ENCODE assay signal across 29 cellular contexts in genomic region chrX:71060127-71060526, GRCh38. TPM values are rescaled to one million over a fixed set of nuclear protein-coding genes. Genes with fewer than 3 reads are reported as not detected.
"Had no signal": no experiment of that assay in that cellular context is flagged by ENCODE, and none has a peak within 500 bp of the region (broad histone marks: within the 10 kb centered on the region; RNA-seq: fewer than 3 reads in every experiment).

No MANE protein-coding gene starts in this region.

- H3K4me1 ChIP-seq: adrenal gland, body of pancreas, breast epithelium had no signal

- H3K36me3 ChIP-seq: breast epithelium had no signal

- H3K27me3 ChIP-seq: adrenal gland, body of pancreas, SJCRH30 had no signal

- H3K27ac ChIP-seq: adrenal gland, body of pancreas, breast epithelium, SJCRH30, SK-N-MC, WERI-Rb-1 had no signal

- DNase-seq: activated CD4-positive, alpha-beta T cell treated with anti-CD3 and anti-CD28 coated beads for 1 hour; activated CD4-positive, alpha-beta T cell treated with anti-CD3 and anti-CD28 coated beads, Interleukin-2, amount 50 U/mL, for 1 hour; activated CD4-positive, CD25-positive, alpha-beta regulatory T cell; activated gamma-delta T cell treated with Interleukin-2 at 50 U/mL for 16 hours; activated naive CD4-positive, alpha-beta T cell treated with anti-CD3 and anti-CD28 coated beads, Interleukin-2, amount 10 ng/mL, durations not matched to agents 7 days and 5 days; activated naive CD8-positive, alpha-beta T cell treated with anti-CD3 and anti-CD28 coated beads, Interleukin-2, amount 10 ng/mL, durations not matched to agents 7 days and 5 days; adrenal gland; body of pancreas; IMR-90; NCI-H1092 treated with DMSO at 0.1 percent for 48 hours; NCI-H1417; NCI-H146; NCI-H187; NCI-H2081; NCI-H226; NCI-H524 treated with DMSO at 0.1 percent for 48 hours; SHP77; SJCRH30; T1000; WERI-Rb-1 had no signal

- H3K9me3 ChIP-seq: adrenal gland, body of pancreas, breast epithelium, SJCRH30 had no signal

- H3K9me3 Mint-ChIP-seq: activated naive CD4-positive, alpha-beta T cell treated with anti-CD3 and anti-CD28 coated beads, Interleukin-2, amount 10 ng/mL, durations not matched to agents 7 days and 5 days; activated naive CD8-positive, alpha-beta T cell treated with anti-CD3 and anti-CD28 coated beads, Interleukin-2, amount 10 ng/mL, durations not matched to agents 7 days and 5 days had no signal

- H3K27me3 Mint-ChIP-seq: activated naive CD4-positive, alpha-beta T cell treated with anti-CD3 and anti-CD28 coated beads, Interleukin-2, amount 10 ng/mL, durations not matched to agents 7 days and 5 days; activated naive CD8-positive, alpha-beta T cell treated with anti-CD3 and anti-CD28 coated beads, Interleukin-2, amount 10 ng/mL, durations not matched to agents 7 days and 5 days had no signal

- ATAC-seq: body of pancreas, K562, Panc1 had no signal

- H3K4me3 Mint-ChIP-seq: activated naive CD4-positive, alpha-beta T cell treated with anti-CD3 and anti-CD28 coated beads, Interleukin-2, amount 10 ng/mL, durations not matched to agents 7 days and 5 days; activated naive CD8-positive, alpha-beta T cell treated with anti-CD3 and anti-CD28 coated beads, Interleukin-2, amount 10 ng/mL, durations not matched to agents 7 days and 5 days had no signal

- H3K4me3 ChIP-seq: adrenal gland, body of pancreas, breast epithelium, K562, SJCRH30, SK-N-MC had no signal

RNA-seq across cellular contexts. Expression of gene CXorf65, which starts 46.4 kb away (rescaled TPM):
- total RNA-seq: adrenal gland, astrocyte, body of pancreas, breast epithelium, cardiac septum, IMR-90, M059J, NCI-H460, RPMI7951 had no signal

RNA-seq across cellular contexts. Expression of gene IL2RG, which starts 51.2 kb away (rescaled TPM):
- total RNA-seq: IMR-90, NCI-H460, RPMI7951 had no signal
